In genomic region chr20:34562643-34563042, GRCh38 we compare ENCODE assay signal across 10 cellular contexts. TPM values are rescaled to one million over a fixed set of nuclear protein-coding genes. Genes with fewer than 3 reads are reported as not detected.
DNase-seq lines count a peak whose midpoint lies in the region; TF ChIP-seq lines count a peak whose summit lies in the region.
"Had no signal": no experiment of that assay in that cellular context is flagged by ENCODE, and none has a peak within 500 bp of the region (broad histone marks: within the 10 kb centered on the region; RNA-seq: fewer than 3 reads in every experiment).

No MANE protein-coding gene starts in this region.

- H3K27ac ChIP-seq in WERI-Rb-1 = peak overlapping the region; percentile 35
- no peak overlapping the region for H3K27ac ChIP-seq in breast epithelium

- peaks cover 2% of the 10 kb centered on the region for H3K36me3 ChIP-seq in WERI-Rb-1
- H3K36me3 ChIP-seq in breast epithelium = no peaks in the 10 kb centered on the region

- TF ChIP-seq CTCF in WERI-Rb-1 (IDR thresholded peaks at IDR 0.05; ENCODE audit: low read depth, low read length) (peak; percentile 85), breast epithelium (IDR thresholded peaks at IDR 0.05) (no peak)

- no peaks in the 10 kb centered on the region for H3K27me3 ChIP-seq in WERI-Rb-1 (ENCODE audit: insufficient read depth, low read depth, severe bottlenecking)
- no peaks in the 10 kb centered on the region for H3K27me3 ChIP-seq in breast epithelium

- H3K9me3 ChIP-seq in WERI-Rb-1 (ENCODE audit: severe bottlenecking) (no peaks in the 10 kb centered on the region), breast epithelium (no peaks in the 10 kb centered on the region)

- intact Hi-C loops in breast epithelium (cut with DNase I; ENCODE audit: low total_unique reads) = no loop called here

- CTCF ChIA-PET in HEK293T (lab: Yijun Ruan, JAX) = interaction anchor here (1.4 kb wide), 1 partner anchor 26 kb away, joined by 3 read pairs; no protein-coding TSS in a partner anchor

- DNase-seq in COLO668 (lab: John Stamatoyannopoulos, UW; ENCODE audit: unreplicated experiment) = peak; percentile 39
- peak; percentile 48 for DNase-seq in HEK293T (ENCODE audit: extremely low spot score)
- peak; percentile 87 for DNase-seq in WERI-Rb-1
- peak; percentile 42 to 56 for DNase-seq in lung microvascular endothelial cell (ENCODE audit: low read depth in 2 of 2)
- DNase-seq in midbrain (lab: John Stamatoyannopoulos, UW) = no peak
- no peak for DNase-seq in breast epithelium (ENCODE audit: low spot score in 2 of 2)
- DNase-seq in stimulated activated CD4-positive, alpha-beta T cell treated with anti-CD3 and anti-CD28 coated beads, Interleukin-12 subunit alpha, Interleukin-12 subunit beta, amount 100 ng/mL, for 4 hours = no peak
- no peak for DNase-seq in medulla oblongata (ENCODE audit: extremely low spot score)
- DNase-seq: activated CD4-positive, alpha-beta memory T cell treated with anti-CD3 and anti-CD28 coated beads for 36 hours; stimulated activated naive CD4-positive, alpha-beta T cell treated with Interleukin-2 at 50 U/mL for 16 hours had no signal

- H3K4me3 ChIP-seq in WERI-Rb-1 (ENCODE audit: low read depth, low read length) = no peak overlapping the region
- H3K4me3 ChIP-seq in breast epithelium = no peak overlapping the region

- POLR2A ChIA-PET in HEK293T (lab: Yijun Ruan, JAX) = no interaction called here

- no peak for TF ChIP-seq POLR2A in breast epithelium (IDR thresholded peaks at IDR 0.05)

- H3K4me1 ChIP-seq in breast epithelium = peaks cover 0 to 3% of the 10 kb centered on the region in 2 donors

TF ChIP-seq in HEK293T, 16 proteins besides CTCF, POLR2A, EP300 and RAD21:
- TF ChIP-seq ARNT (IDR thresholded peaks at IDR 0.05) = no peak
- no peak for TF ChIP-seq FOXM1 (IDR thresholded peaks at IDR 0.05; ENCODE audit: borderline replicate concordance)
- no peak for TF ChIP-seq HDGF (IDR thresholded peaks at IDR 0.05; ENCODE audit: borderline replicate concordance)
- no peak for TF ChIP-seq LEF1 (IDR thresholded peaks at IDR 0.05; ENCODE audit: borderline replicate concordance)

RNA-seq across cellular contexts. Expression of gene MAP1LC3A, which starts 4.1 kb away (rescaled TPM):
- 19.0 and 38.7 TPM in 2 replicates for total RNA-seq in lung microvascular endothelial cell
- 10 to 100 TPM; 39.2 to 58.2 (median 51.5) TPM for total RNA-seq in breast epithelium

RNA-seq across cellular contexts. Expression of gene DYNLRB1, which starts 46.4 kb away (rescaled TPM):
- total RNA-seq in lung microvascular endothelial cell = 48.8 and 85.9 TPM in 2 replicates
- 10 to 100 TPM; 77.7 to 100.0 (median 98.1) TPM for total RNA-seq in breast epithelium

Comparison
In these comparisons a context has a peak if more than half of its experiments do, and no peak if none do; other contexts are left out.
1. DNase-seq: peak in COLO668 (single experiment), HEK293T (single experiment), WERI-Rb-1 (single experiment) and lung microvascular endothelial cell (2 of 2); none in midbrain (single experiment), breast epithelium (0 of 2), stimulated activated CD4-positive, alpha-beta T cell treated with anti-CD3 and anti-CD28 coated beads, Interleukin-12 subunit alpha, Interleukin-12 subunit beta, amount 100 ng/mL, for 4 hours (single experiment) and medulla oblongata (single experiment).